In the genomic region with DNA sequence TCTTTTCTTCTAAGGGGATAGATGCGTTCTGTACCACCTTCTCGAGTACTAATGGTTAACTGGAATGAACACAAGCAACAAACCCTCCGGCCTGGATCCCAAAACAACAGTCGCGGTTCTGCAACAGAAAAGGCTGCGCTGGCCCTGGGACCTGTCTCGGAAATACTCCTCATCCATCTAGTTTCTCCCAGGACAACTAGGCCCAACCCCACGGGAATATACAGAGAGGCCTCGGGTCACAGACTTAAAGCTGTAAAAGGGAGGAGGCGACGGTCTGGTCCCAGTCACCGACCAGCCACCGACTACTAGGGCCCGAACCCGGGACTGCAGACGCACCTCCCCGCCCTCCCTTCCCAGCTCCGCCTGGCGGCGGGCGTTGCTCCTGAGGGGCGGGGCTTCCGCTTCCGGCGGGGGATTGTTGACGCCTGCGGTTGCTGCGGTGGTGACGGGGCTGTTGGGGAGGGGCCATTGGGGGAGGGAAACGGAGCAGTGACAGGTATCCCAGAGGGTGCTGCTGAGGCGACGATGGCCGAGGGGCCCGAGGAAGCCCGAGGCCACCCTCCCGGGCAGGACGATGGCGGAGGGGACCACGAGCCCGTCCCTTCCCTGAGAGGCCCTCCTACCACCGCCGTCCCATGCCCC, we compare ENCODE assay signal across 1 cellular context.
TF ChIP-seq lines count a peak whose summit lies in the region.

A gene with protein sequence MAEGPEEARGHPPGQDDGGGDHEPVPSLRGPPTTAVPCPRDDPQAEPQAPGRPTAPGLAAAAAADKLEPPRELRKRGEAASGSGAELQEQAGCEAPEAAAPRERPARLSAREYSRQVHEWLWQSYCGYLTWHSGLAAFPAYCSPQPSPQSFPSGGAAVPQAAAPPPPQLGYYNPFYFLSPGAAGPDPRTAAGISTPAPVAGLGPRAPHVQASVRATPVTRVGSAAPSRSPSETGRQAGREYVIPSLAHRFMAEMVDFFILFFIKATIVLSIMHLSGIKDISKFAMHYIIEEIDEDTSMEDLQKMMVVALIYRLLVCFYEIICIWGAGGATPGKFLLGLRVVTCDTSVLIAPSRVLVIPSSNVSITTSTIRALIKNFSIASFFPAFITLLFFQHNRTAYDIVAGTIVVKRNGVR (plus strand): TSS at position 418 of the 642 bp plus-strand sequence. CDS start 108 bp downstream, at position 526.

TF ChIP-seq in HepG2, 621 proteins besides CTCF, POLR2A, EP300 and RAD21 (continued from another document and continues in another):
- TF ChIP-seq, protein P1, sequence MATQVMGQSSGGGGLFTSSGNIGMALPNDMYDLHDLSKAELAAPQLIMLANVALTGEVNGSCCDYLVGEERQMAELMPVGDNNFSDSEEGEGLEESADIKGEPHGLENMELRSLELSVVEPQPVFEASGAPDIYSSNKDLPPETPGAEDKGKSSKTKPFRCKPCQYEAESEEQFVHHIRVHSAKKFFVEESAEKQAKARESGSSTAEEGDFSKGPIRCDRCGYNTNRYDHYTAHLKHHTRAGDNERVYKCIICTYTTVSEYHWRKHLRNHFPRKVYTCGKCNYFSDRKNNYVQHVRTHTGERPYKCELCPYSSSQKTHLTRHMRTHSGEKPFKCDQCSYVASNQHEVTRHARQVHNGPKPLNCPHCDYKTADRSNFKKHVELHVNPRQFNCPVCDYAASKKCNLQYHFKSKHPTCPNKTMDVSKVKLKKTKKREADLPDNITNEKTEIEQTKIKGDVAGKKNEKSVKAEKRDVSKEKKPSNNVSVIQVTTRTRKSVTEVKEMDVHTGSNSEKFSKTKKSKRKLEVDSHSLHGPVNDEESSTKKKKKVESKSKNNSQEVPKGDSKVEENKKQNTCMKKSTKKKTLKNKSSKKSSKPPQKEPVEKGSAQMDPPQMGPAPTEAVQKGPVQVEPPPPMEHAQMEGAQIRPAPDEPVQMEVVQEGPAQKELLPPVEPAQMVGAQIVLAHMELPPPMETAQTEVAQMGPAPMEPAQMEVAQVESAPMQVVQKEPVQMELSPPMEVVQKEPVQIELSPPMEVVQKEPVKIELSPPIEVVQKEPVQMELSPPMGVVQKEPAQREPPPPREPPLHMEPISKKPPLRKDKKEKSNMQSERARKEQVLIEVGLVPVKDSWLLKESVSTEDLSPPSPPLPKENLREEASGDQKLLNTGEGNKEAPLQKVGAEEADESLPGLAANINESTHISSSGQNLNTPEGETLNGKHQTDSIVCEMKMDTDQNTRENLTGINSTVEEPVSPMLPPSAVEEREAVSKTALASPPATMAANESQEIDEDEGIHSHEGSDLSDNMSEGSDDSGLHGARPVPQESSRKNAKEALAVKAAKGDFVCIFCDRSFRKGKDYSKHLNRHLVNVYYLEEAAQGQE (IDR thresholded peaks at IDR 0.05; ENCODE audit: borderline replicate concordance in 1 of 2, low read depth in 1 of 2, low read length in 2 of 2), result peak in 1 of 2 experiments; percentile 50; a peak in 1 of 4 replicates
- TF ChIP-seq GTF3A (CRISPR knock-in tag; conservative IDR thresholded peaks at IDR 0.05), result no peak
- TF ChIP-seq YEATS2 (CRISPR knock-in tag; IDR thresholded peaks at IDR 0.05; ENCODE audit: borderline replicate concordance), result peak; percentile 81; the same call in 1 of the 2 replicates
- peak; percentile 79 for TF ChIP-seq PHF5A (CRISPR knock-in tag; IDR thresholded peaks at IDR 0.05; ENCODE audit: low read depth, unreplicated experiment)
- peak; percentile 84; the same call in 1 of the 2 replicates for TF ChIP-seq SNAPC2 (CRISPR knock-in tag; IDR thresholded peaks at IDR 0.05)
- peak; percentile 90; the same call in 1 of the 2 replicates for TF ChIP-seq PCBP1 (IDR thresholded peaks at IDR 0.05; ENCODE audit: borderline replicate concordance, low read depth, low read length)
- TF ChIP-seq NKX3-1 (CRISPR knock-in tag; IDR thresholded peaks at IDR 0.05), result 0 out of 2 replicates have a peak, but pooled peaks have one; percentile 51
- TF ChIP-seq ZBTB21 (CRISPR knock-in tag; IDR thresholded peaks at IDR 0.05), result peak; percentile 68; the same call in 1 of the 2 replicates
- peak; percentile 33; the same call in 1 of the 2 replicates for TF ChIP-seq ZNF343 (CRISPR knock-in tag; IDR thresholded peaks at IDR 0.05)
- TF ChIP-seq ZNF274 (CRISPR knock-in tag; IDR thresholded peaks at IDR 0.05), result peak; percentile 52; the same call in 1 of the 2 replicates
- no peak for TF ChIP-seq ZNF225 (CRISPR knock-in tag; IDR thresholded peaks at IDR 0.05)
- TF ChIP-seq JUN (CRISPR knock-in tag; IDR thresholded peaks at IDR 0.05), result no peak
- TF ChIP-seq, protein P2, sequence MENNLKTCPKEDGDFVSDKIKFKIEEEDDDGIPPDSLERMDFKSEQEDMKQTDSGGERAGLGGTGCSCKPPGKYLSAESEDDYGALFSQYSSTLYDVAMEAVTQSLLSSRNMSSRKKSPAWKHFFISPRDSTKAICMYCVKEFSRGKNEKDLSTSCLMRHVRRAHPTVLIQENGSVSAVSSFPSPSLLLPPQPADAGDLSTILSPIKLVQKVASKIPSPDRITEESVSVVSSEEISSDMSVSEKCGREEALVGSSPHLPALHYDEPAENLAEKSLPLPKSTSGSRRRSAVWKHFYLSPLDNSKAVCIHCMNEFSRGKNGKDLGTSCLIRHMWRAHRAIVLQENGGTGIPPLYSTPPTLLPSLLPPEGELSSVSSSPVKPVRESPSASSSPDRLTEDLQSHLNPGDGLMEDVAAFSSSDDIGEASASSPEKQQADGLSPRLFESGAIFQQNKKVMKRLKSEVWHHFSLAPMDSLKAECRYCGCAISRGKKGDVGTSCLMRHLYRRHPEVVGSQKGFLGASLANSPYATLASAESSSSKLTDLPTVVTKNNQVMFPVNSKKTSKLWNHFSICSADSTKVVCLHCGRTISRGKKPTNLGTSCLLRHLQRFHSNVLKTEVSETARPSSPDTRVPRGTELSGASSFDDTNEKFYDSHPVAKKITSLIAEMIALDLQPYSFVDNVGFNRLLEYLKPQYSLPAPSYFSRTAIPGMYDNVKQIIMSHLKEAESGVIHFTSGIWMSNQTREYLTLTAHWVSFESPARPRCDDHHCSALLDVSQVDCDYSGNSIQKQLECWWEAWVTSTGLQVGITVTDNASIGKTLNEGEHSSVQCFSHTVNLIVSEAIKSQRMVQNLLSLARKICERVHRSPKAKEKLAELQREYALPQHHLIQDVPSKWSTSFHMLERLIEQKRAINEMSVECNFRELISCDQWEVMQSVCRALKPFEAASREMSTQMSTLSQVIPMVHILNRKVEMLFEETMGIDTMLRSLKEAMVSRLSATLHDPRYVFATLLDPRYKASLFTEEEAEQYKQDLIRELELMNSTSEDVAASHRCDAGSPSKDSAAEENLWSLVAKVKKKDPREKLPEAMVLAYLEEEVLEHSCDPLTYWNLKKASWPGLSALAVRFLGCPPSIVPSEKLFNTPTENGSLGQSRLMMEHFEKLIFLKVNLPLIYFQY (CRISPR knock-in tag; IDR thresholded peaks at IDR 0.05; ENCODE audit: borderline replicate concordance), result peak; percentile 62
- TF ChIP-seq YY1 (IDR thresholded peaks at IDR 0.05; ENCODE audit: insufficient read depth, insufficient replicate concordance, low read depth, low read length), result peak; percentile 82
- TF ChIP-seq AGO1 (IDR thresholded peaks at IDR 0.05; ENCODE audit: low read depth, low read length, poor library complexity, severe bottlenecking), result no peak
- TF ChIP-seq, protein P3, sequence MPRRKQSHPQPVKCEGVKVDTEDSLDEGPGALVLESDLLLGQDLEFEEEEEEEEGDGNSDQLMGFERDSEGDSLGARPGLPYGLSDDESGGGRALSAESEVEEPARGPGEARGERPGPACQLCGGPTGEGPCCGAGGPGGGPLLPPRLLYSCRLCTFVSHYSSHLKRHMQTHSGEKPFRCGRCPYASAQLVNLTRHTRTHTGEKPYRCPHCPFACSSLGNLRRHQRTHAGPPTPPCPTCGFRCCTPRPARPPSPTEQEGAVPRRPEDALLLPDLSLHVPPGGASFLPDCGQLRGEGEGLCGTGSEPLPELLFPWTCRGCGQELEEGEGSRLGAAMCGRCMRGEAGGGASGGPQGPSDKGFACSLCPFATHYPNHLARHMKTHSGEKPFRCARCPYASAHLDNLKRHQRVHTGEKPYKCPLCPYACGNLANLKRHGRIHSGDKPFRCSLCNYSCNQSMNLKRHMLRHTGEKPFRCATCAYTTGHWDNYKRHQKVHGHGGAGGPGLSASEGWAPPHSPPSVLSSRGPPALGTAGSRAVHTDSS (CRISPR knock-in tag; conservative IDR thresholded peaks at IDR 0.05), result no peak
- TF ChIP-seq, protein P4, sequence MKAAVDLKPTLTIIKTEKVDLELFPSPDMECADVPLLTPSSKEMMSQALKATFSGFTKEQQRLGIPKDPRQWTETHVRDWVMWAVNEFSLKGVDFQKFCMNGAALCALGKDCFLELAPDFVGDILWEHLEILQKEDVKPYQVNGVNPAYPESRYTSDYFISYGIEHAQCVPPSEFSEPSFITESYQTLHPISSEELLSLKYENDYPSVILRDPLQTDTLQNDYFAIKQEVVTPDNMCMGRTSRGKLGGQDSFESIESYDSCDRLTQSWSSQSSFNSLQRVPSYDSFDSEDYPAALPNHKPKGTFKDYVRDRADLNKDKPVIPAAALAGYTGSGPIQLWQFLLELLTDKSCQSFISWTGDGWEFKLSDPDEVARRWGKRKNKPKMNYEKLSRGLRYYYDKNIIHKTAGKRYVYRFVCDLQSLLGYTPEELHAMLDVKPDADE (CRISPR knock-in tag; IDR thresholded peaks at IDR 0.05), result 0 out of 2 replicates have a peak, but pooled peaks have one; percentile 22
- 0 out of 2 replicates have a peak, but pooled peaks have one; percentile 4 for TF ChIP-seq DNMT3B (CRISPR knock-in tag; conservative IDR thresholded peaks at IDR 0.05)
- peak; percentile 71 for TF ChIP-seq TAF1 (CRISPR knock-in tag; IDR thresholded peaks at IDR 0.05)
- TF ChIP-seq, protein P5, sequence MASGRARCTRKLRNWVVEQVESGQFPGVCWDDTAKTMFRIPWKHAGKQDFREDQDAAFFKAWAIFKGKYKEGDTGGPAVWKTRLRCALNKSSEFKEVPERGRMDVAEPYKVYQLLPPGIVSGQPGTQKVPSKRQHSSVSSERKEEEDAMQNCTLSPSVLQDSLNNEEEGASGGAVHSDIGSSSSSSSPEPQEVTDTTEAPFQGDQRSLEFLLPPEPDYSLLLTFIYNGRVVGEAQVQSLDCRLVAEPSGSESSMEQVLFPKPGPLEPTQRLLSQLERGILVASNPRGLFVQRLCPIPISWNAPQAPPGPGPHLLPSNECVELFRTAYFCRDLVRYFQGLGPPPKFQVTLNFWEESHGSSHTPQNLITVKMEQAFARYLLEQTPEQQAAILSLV (CRISPR knock-in tag; IDR thresholded peaks at IDR 0.05; ENCODE audit: borderline replicate concordance), result peak; percentile 31; the same call in 1 of the 2 replicates
- peak; percentile 24; the same call in 1 of the 2 replicates for TF ChIP-seq ZNF460 (CRISPR knock-in tag; IDR thresholded peaks at IDR 0.05; ENCODE audit: borderline replicate concordance)
- TF ChIP-seq KLF6 (CRISPR knock-in tag; IDR thresholded peaks at IDR 0.05), result peak; percentile 83; the same call in 1 of the 2 replicates
- TF ChIP-seq PLRG1 (conservative IDR thresholded peaks at IDR 0.05), result no peak
- TF ChIP-seq ZNF20 (CRISPR knock-in tag; IDR thresholded peaks at IDR 0.05), result no peak
- peak; percentile 84 for TF ChIP-seq SP4 (CRISPR knock-in tag; IDR thresholded peaks at IDR 0.05)
- TF ChIP-seq ZNF367 (CRISPR knock-in tag; IDR thresholded peaks at IDR 0.05; ENCODE audit: borderline replicate concordance), result peak; percentile 16; the same call in 1 of the 2 replicates
- TF ChIP-seq RXRB (CRISPR knock-in tag; IDR thresholded peaks at IDR 0.05; ENCODE audit: borderline replicate concordance), result peak; percentile 58; the same call in 1 of the 2 replicates
- TF ChIP-seq ZNF891 (CRISPR knock-in tag; IDR thresholded peaks at IDR 0.05), result peak; percentile 24; the same call in 1 of the 2 replicates
- no peak for TF ChIP-seq AGO2 (optimal IDR thresholded peaks at IDR 0.05; ENCODE audit: low read depth, low read length)
- no peak for TF ChIP-seq ATF7 (IDR thresholded peaks at IDR 0.05)
- TF ChIP-seq ATF7 (CRISPR knock-in tag; IDR thresholded peaks at IDR 0.05), result no peak
- peak; percentile 94 for TF ChIP-seq GABPA (IDR thresholded peaks at IDR 0.05; ENCODE audit: low read depth, low read length)
- TF ChIP-seq GABPA (CRISPR knock-in tag; IDR thresholded peaks at IDR 0.05; ENCODE audit: low read depth), result peak; percentile 98
- no peak for TF ChIP-seq KDM6A (CRISPR knock-in tag; IDR thresholded peaks at IDR 0.05; ENCODE audit: low read depth)
- 0 out of 2 replicates have a peak, but pooled peaks have one; percentile 49 for TF ChIP-seq ZNF292 (CRISPR knock-in tag; IDR thresholded peaks at IDR 0.05; ENCODE audit: borderline replicate concordance, low read depth)
- no peak; the same call in 1 of the 2 replicates for TF ChIP-seq RFX3 (CRISPR knock-in tag; IDR thresholded peaks at IDR 0.05)
- peak; percentile 53; the same call in 1 of the 2 replicates for TF ChIP-seq BRD4 (CRISPR knock-in tag; IDR thresholded peaks at IDR 0.05)
- TF ChIP-seq, protein P6, sequence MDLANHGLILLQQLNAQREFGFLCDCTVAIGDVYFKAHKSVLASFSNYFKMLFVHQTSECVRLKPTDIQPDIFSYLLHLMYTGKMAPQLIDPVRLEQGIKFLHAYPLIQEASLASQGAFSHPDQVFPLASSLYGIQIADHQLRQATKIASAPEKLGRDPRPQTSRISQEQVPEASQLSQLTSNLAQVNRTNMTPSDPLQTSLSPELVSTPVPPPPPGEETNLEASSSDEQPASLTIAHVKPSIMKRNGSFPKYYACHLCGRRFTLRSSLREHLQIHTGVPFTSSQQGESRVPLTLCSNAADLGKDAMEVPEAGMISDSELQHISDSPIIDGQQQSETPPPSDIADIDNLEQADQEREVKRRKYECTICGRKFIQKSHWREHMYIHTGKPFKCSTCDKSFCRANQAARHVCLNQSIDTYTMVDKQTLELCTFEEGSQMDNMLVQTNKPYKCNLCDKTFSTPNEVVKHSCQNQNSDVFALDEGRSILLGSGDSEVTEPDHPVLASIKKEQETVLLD (CRISPR knock-in tag; IDR thresholded peaks at IDR 0.05; ENCODE audit: low read depth), result peak; percentile 73
- TF ChIP-seq IKZF4 (CRISPR knock-in tag; IDR thresholded peaks at IDR 0.05; ENCODE audit: borderline replicate concordance, low read depth, not compliant biosample characterization), result peak; percentile 14
- TF ChIP-seq CBX5 (CRISPR knock-in tag; IDR thresholded peaks at IDR 0.05; ENCODE audit: borderline replicate concordance), result peak; percentile 72; the same call in 1 of the 2 replicates
- TF ChIP-seq HIVEP1 (CRISPR knock-in tag; IDR thresholded peaks at IDR 0.05), result peak; percentile 57; the same call in 1 of the 2 replicates
- peak; percentile 84; the same call in 1 of the 2 replicates for TF ChIP-seq RBFOX2 (IDR thresholded peaks at IDR 0.05; ENCODE audit: low read depth, low read length)
- peak; percentile 9; the same call in 1 of the 2 replicates for TF ChIP-seq FOXJ3 (CRISPR knock-in tag; IDR thresholded peaks at IDR 0.05; ENCODE audit: borderline replicate concordance)
- peak; percentile 91 for TF ChIP-seq TBX2 (CRISPR knock-in tag; IDR thresholded peaks at IDR 0.05; ENCODE audit: borderline replicate concordance)
- TF ChIP-seq, protein P7, sequence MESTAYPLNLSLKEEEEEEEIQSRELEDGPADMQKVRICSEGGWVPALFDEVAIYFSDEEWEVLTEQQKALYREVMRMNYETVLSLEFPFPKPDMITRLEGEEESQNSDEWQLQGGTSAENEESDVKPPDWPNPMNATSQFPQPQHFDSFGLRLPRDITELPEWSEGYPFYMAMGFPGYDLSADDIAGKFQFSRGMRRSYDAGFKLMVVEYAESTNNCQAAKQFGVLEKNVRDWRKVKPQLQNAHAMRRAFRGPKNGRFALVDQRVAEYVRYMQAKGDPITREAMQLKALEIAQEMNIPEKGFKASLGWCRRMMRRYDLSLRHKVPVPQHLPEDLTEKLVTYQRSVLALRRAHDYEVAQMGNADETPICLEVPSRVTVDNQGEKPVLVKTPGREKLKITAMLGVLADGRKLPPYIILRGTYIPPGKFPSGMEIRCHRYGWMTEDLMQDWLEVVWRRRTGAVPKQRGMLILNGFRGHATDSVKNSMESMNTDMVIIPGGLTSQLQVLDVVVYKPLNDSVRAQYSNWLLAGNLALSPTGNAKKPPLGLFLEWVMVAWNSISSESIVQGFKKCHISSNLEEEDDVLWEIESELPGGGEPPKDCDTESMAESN (CRISPR knock-in tag; conservative IDR thresholded peaks at IDR 0.05), result peak; percentile 70; the same call in 1 of the 2 replicates
